Comparison of ENCODE assay signal across 1 cellular context in genomic region chr2:47078541-47079482, GRCh38.
TF ChIP-seq lines count a peak whose summit lies in the region.

No MANE protein-coding gene starts in this region.

TF ChIP-seq in HepG2, 621 proteins besides CTCF, POLR2A, EP300 and RAD21 (continued from another document and continues in another):
- TF ChIP-seq GRHL1 (CRISPR knock-in tag; conservative IDR thresholded peaks at IDR 0.05) (no peak), ZMYM3 (CRISPR knock-in tag; IDR thresholded peaks at IDR 0.05) (peak; percentile 34; the same call in 1 of the 2 replicates), EHMT2 (IDR thresholded peaks at IDR 0.05; ENCODE audit: borderline replicate concordance, low read depth, low read length) (peak; percentile 79; the same call in 1 of the 2 replicates), DMTF1 (CRISPR knock-in tag; IDR thresholded peaks at IDR 0.05) (peak; percentile 59; the same call in 1 of the 2 replicates), ZNF468 (CRISPR knock-in tag; IDR thresholded peaks at IDR 0.05) (no peak), TGIF2 (CRISPR knock-in tag; IDR thresholded peaks at IDR 0.05) (peak; percentile 57; the same call in 1 of the 2 replicates), ZFY (CRISPR knock-in tag; IDR thresholded peaks at IDR 0.05) (no peak), CREM (IDR thresholded peaks at IDR 0.05) (peak; percentile 91), CREM (CRISPR knock-in tag; IDR thresholded peaks at IDR 0.05) (no peak), HNRNPL (IDR thresholded peaks at IDR 0.05; ENCODE audit: low read depth, low read length) (peak; percentile 89; the same call in 1 of the 2 replicates), MED13 (CRISPR knock-in tag; IDR thresholded peaks at IDR 0.05) (peak; percentile 97), SYNCRIP (IDR thresholded peaks at IDR 0.05; ENCODE audit: insufficient read depth, low read depth, low read length) (no peak), CSRNP1 (CRISPR knock-in tag; IDR thresholded peaks at IDR 0.05) (no peak; the same call in 1 of the 2 replicates), NFATC3 (CRISPR knock-in tag; IDR thresholded peaks at IDR 0.05) (no peak), ZNF687 (CRISPR knock-in tag; IDR thresholded peaks at IDR 0.05) (peak; percentile 71), MAX (IDR thresholded peaks at IDR 0.05) (no peak), ZBTB10 (CRISPR knock-in tag; IDR thresholded peaks at IDR 0.05; ENCODE audit: borderline replicate concordance) (peak; percentile 96), BCL3 (CRISPR knock-in tag; IDR thresholded peaks at IDR 0.05) (no peak; the same call in 1 of the 2 replicates), KLF6 (CRISPR knock-in tag; IDR thresholded peaks at IDR 0.05) (peak; percentile 76), ZNF280D (CRISPR knock-in tag; IDR thresholded peaks at IDR 0.05) (0 out of 2 replicates have a peak, but pooled peaks have one; percentile 3), ZNF318 (CRISPR knock-in tag; IDR thresholded peaks at IDR 0.05) (peak; percentile 74; the same call in 1 of the 2 replicates), ZNF331 (CRISPR knock-in tag; IDR thresholded peaks at IDR 0.05) (peak; percentile 93), ZNF33B (CRISPR knock-in tag; IDR thresholded peaks at IDR 0.05) (no peak), ZNF260 (CRISPR knock-in tag; IDR thresholded peaks at IDR 0.05; ENCODE audit: borderline replicate concordance, low read depth) (no peak), STAG1 (CRISPR knock-in tag; IDR thresholded peaks at IDR 0.05) (peak; percentile 50), SMARCC2 (IDR thresholded peaks at IDR 0.05) (0 out of 2 replicates have a peak, but pooled peaks have one; percentile 54)
